8 cellular contexts compared by ENCODE assay signal in the genomic region with DNA sequence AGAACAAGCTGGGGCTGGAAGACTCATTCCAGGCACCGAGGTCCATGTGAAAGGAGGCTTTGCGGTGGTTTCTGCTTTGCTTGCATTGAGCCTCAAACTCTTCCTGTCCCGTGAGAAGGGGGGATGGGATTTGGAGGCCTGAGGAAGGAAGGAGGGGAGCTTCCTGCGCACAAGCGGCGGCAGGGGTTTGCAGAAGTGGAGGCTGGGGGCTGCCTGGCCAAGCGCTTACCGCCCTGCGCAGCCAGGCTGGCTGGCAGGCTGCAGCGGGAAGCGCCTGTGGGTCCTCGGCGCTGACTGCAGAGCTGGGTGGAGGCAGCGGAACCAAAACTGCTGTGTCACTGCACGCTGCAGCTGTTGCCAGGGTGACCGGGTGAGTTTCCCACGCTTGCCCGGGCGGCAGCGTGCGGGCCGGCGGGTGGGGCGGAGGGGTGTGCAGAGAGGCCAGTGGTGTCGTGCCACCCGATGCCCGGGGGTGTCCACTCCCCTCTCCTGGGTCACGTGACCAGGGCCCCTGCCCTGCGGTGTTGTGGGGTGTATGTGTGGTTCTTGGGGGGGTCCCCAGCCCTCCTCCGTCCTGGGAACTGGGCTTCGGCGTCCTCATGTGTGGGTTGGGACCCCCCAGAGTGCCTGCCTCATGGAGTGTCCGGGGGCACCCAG.
DNase-seq lines count a peak whose midpoint lies in the region; ATAC-seq, FAIRE-seq and TF ChIP-seq lines count a peak whose summit lies in the region.

No MANE protein-coding gene starts in this region.

- peak in 1 of 2 experiments; percentile 60; a peak in 3 of 5 replicates for TF ChIP-seq EP300 in A549 (IDR thresholded peaks at IDR 0.05)

- TF ChIP-seq POLR2A in A549 (IDR thresholded peaks at IDR 0.05; ENCODE audit: low read length) = peak; percentile 70

- POLR2A ChIA-PET in A549 (lab: Yijun Ruan, JAX) = interaction anchor here (0.7 to 1.9 kb wide), 14 partner anchors 12 to 243 kb away, joined by 3 to 12 read pairs (median 4); no protein-coding TSS in a partner anchor
- POLR2A ChIA-PET in activated CD4-positive, alpha-beta memory T cell treated with anti-CD3 and anti-CD28 coated beads, Interleukin-2, amount 10 ng/mL, durations not matched to agents 7 days and 5 days (lab: Charles Lee) = interaction anchor here (1.1 to 4.2 kb wide), 4 partner anchors 10 to 381 kb away, joined by 3 to 30 read pairs (median 12); no protein-coding TSS in a partner anchor

- CTCF ChIA-PET in A549 (lab: Yijun Ruan, JAX) = interaction anchor here (1.0 to 2.7 kb wide), 11 partner anchors 9 to 236 kb away, joined by 3 to 15 read pairs (median 4); no protein-coding TSS in a partner anchor
- CTCF ChIA-PET in activated CD4-positive, alpha-beta memory T cell treated with anti-CD3 and anti-CD28 coated beads, Interleukin-2, amount 10 ng/mL, durations not matched to agents 7 days and 5 days (lab: Charles Lee) = interaction anchor here (0.8 to 1.6 kb wide), 2 partner anchors 11 to 36 kb away, joined by 3 to 7 read pairs; no protein-coding TSS in a partner anchor

- no peak for TF ChIP-seq CTCF in A549 (IDR thresholded peaks at IDR 0.05)

- peak; percentile 96 to 98 for DNase-seq in A549 (ENCODE audit: low read depth in 1 of 2, low spot score in 1 of 2)
- peak; percentile 24 to 74 for DNase-seq in NCI-H526 (lab: John Stamatoyannopoulos, UW)
- peak; percentile 88 for DNase-seq in activated CD4-positive, alpha-beta memory T cell treated with anti-CD3 and anti-CD28 coated beads, Interleukin-2, amount 10 ng/mL, durations not matched to agents 7 days and 5 days
- peak; percentile 59 for DNase-seq in effector CD4-positive, alpha-beta T cell
- DNase-seq in medulla oblongata (ENCODE audit: extremely low spot score) = peak; percentile 93
- DNase-seq in stimulated activated CD4-positive, alpha-beta T cell treated with anti-CD3 and anti-CD28 coated beads, TNF-alpha, amount 100 ng/mL, for 48 hours (ENCODE audit: low read depth in 3 of 3) = peak; percentile 54 to 68 (median 58)

- no peaks in the 10 kb centered on the region for H3K36me3 Mint-ChIP-seq in activated CD4-positive, alpha-beta memory T cell treated with anti-CD3 and anti-CD28 coated beads, Interleukin-2, amount 10 ng/mL, durations not matched to agents 7 days and 5 days (ENCODE audit: low read depth)

- peak overlapping the region; percentile 33 for H3K4me3 ChIP-seq in A549

- peak overlapping the region; percentile 85 for H3K4me2 ChIP-seq in A549

- no peaks in the 10 kb centered on the region for H3K9me3 ChIP-seq in A549

- no peak for FAIRE-seq in A549 (lab: Jason Lieb, UNC)

- WGBS in A549 (ENCODE audit: missing lambda C conversion rate) = 0% methylated on average over 15 of the region's 33 CpGs

- H3K4me1 Mint-ChIP-seq in activated CD4-positive, alpha-beta memory T cell treated with anti-CD3 and anti-CD28 coated beads, Interleukin-2, amount 10 ng/mL, durations not matched to agents 7 days and 5 days = peaks cover 47% of the 10 kb centered on the region

- peaks cover 3% of the 10 kb centered on the region for H3K27me3 Mint-ChIP-seq in activated CD4-positive, alpha-beta memory T cell treated with anti-CD3 and anti-CD28 coated beads, Interleukin-2, amount 10 ng/mL, durations not matched to agents 7 days and 5 days

- H3K4me3 Mint-ChIP-seq in activated CD4-positive, alpha-beta memory T cell treated with anti-CD3 and anti-CD28 coated beads, Interleukin-2, amount 10 ng/mL, durations not matched to agents 7 days and 5 days = peak overlapping the region; percentile 60

- ATAC-seq in A549 = peak; percentile 76 to 87
- ATAC-seq in GM18858 (IDR thresholded peaks at IDR 0.05; ENCODE audit: unreplicated experiment) = peak; percentile 61
- ATAC-seq in HG03103 (IDR thresholded peaks at IDR 0.05; ENCODE audit: low read depth, unreplicated experiment) = peak; percentile 68

- TF ChIP-seq RAD21 in A549 (conservative IDR thresholded peaks at IDR 0.05 in 1 of 2, IDR thresholded peaks at IDR 0.05 in 1 of 2) = peak in 1 of 2 experiments; percentile 14; a peak in 2 of 5 replicates

- H3K4me1 ChIP-seq in A549 = peaks cover 86% of the 10 kb centered on the region

- H3K27ac Mint-ChIP-seq in activated CD4-positive, alpha-beta memory T cell treated with anti-CD3 and anti-CD28 coated beads, Interleukin-2, amount 10 ng/mL, durations not matched to agents 7 days and 5 days = peak overlapping the region; percentile 71

- H3K9me3 Mint-ChIP-seq in activated CD4-positive, alpha-beta memory T cell treated with anti-CD3 and anti-CD28 coated beads, Interleukin-2, amount 10 ng/mL, durations not matched to agents 7 days and 5 days = no peaks in the 10 kb centered on the region

- H3K27ac ChIP-seq in A549 = peak overlapping the region; percentile 99 to 100

TF ChIP-seq in A549, 52 proteins besides CTCF, POLR2A, EP300 and RAD21 (continues in another document):
- TF ChIP-seq NFE2L2 (conservative IDR thresholded peaks at IDR 0.05; ENCODE audit: low read length) (peak; percentile 99), FOSB (CRISPR knock-in tag; IDR thresholded peaks at IDR 0.05) (0 out of 2 replicates have a peak, but pooled peaks have one; percentile 44), FOXS1 (CRISPR knock-in tag; IDR thresholded peaks at IDR 0.05) (peak; percentile 73; the same call in 1 of the 2 replicates), SMC3 (IDR thresholded peaks at IDR 0.05) (0 out of 3 replicates have a peak, but pooled peaks have one; percentile 15), NPAS2 (CRISPR knock-in tag; IDR thresholded peaks at IDR 0.05; ENCODE audit: borderline replicate concordance) (peak; percentile 45; the same call in 1 of the 2 replicates), CBX2 (IDR thresholded peaks at IDR 0.05; ENCODE audit: borderline replicate concordance, low read depth) (no peak), FOSL2 (IDR thresholded peaks at IDR 0.05) (no peak), FOSL2 (CRISPR knock-in tag; IDR thresholded peaks at IDR 0.05) (peak; percentile 78), RNF2 (IDR thresholded peaks at IDR 0.05; ENCODE audit: borderline replicate concordance, low read depth) (no peak), MYC (IDR thresholded peaks at IDR 0.05; ENCODE audit: borderline replicate concordance, low read length) (peak; percentile 51; the same call in 1 of the 2 replicates)
- TF ChIP-seq, protein P1, sequence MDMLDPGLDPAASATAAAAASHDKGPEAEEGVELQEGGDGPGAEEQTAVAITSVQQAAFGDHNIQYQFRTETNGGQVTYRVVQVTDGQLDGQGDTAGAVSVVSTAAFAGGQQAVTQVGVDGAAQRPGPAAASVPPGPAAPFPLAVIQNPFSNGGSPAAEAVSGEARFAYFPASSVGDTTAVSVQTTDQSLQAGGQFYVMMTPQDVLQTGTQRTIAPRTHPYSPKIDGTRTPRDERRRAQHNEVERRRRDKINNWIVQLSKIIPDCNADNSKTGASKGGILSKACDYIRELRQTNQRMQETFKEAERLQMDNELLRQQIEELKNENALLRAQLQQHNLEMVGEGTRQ (IDR thresholded peaks at IDR 0.05) = peak; percentile 95
- TF ChIP-seq, protein P2, sequence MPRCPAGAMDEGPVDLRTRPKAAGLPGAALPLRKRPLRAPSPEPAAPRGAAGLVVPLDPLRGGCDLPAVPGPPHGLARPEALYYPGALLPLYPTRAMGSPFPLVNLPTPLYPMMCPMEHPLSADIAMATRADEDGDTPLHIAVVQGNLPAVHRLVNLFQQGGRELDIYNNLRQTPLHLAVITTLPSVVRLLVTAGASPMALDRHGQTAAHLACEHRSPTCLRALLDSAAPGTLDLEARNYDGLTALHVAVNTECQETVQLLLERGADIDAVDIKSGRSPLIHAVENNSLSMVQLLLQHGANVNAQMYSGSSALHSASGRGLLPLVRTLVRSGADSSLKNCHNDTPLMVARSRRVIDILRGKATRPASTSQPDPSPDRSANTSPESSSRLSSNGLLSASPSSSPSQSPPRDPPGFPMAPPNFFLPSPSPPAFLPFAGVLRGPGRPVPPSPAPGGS (IDR thresholded peaks at IDR 0.05) = peak; percentile 20; the same call in 1 of the 3 replicates
- TF ChIP-seq, protein P3, sequence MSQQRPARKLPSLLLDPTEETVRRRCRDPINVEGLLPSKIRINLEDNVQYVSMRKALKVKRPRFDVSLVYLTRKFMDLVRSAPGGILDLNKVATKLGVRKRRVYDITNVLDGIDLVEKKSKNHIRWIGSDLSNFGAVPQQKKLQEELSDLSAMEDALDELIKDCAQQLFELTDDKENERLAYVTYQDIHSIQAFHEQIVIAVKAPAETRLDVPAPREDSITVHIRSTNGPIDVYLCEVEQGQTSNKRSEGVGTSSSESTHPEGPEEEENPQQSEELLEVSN (IDR thresholded peaks at IDR 0.05; ENCODE audit: borderline replicate concordance, low read depth) = peak; percentile 97
- TF ChIP-seq, protein P4, sequence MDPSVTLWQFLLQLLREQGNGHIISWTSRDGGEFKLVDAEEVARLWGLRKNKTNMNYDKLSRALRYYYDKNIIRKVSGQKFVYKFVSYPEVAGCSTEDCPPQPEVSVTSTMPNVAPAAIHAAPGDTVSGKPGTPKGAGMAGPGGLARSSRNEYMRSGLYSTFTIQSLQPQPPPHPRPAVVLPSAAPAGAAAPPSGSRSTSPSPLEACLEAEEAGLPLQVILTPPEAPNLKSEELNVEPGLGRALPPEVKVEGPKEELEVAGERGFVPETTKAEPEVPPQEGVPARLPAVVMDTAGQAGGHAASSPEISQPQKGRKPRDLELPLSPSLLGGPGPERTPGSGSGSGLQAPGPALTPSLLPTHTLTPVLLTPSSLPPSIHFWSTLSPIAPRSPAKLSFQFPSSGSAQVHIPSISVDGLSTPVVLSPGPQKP (IDR thresholded peaks at IDR 0.05; ENCODE audit: low read depth, low read length) = no peak
- TF ChIP-seq, protein P5, sequence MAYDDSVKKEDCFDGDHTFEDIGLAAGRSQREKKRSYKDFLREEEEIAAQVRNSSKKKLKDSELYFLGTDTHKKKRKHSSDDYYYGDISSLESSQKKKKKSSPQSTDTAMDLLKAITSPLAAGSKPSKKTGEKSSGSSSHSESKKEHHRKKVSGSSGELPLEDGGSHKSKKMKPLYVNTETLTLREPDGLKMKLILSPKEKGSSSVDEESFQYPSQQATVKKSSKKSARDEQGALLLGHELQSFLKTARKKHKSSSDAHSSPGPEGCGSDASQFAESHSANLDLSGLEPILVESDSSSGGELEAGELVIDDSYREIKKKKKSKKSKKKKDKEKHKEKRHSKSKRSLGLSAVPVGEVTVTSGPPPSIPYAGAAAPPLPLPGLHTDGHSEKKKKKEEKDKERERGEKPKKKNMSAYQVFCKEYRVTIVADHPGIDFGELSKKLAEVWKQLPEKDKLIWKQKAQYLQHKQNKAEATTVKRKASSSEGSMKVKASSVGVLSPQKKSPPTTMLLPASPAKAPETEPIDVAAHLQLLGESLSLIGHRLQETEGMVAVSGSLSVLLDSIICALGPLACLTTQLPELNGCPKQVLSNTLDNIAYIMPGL (CRISPR knock-in tag; IDR thresholded peaks at IDR 0.05; ENCODE audit: borderline replicate concordance) = 0 out of 2 replicates have a peak, but pooled peaks have one; percentile 32

Comparison
In these comparisons a context has a peak if more than half of its experiments do, and no peak if none do; other contexts are left out.
1. Peak in every context shown above with its lines: DNase-seq, ATAC-seq, H3K4me3 ChIP-seq and H3K27ac ChIP-seq.